ENCODE assay signal across 9 cellular contexts in genomic region chr11:77604281-77604680, GRCh38.
"Had no signal": no experiment of that assay in that cellular context is flagged by ENCODE, and none has a peak within 500 bp of the region (broad histone marks: within the 10 kb centered on the region; RNA-seq: fewer than 3 reads in every experiment).

No MANE protein-coding gene starts in this region.

- H2AFZ ChIP-seq: GM23248 had no signal

- H3K27ac ChIP-seq: GM23248, KMS-11 had no signal

- H3K9me3 ChIP-seq: HAP-1 had no signal

- H3K4me2 ChIP-seq: KMS-11 had no signal

- DNase-seq: GM23248, GOT3, H7, HFFc6, KBM-7 had no signal

- H3K9ac ChIP-seq: GM23248, KMS-11 had no signal

- ATAC-seq: HCT116 had no signal

- FAIRE-seq: HTR-8/SVneo had no signal

- H3K4me3 ChIP-seq: GM23248, HAP-1 had no signal
